In genomic region chr6:90098025-90098474, GRCh38 we compare ENCODE assay signal across 8 cellular contexts.
DNase-seq lines count a peak whose midpoint lies in the region; ATAC-seq and TF ChIP-seq lines count a peak whose summit lies in the region.

No MANE protein-coding gene starts in this region.

- peaks cover 1% of the 10 kb centered on the region for H3K4me1 ChIP-seq in PC-9 (replicated peaks; ENCODE audit: insufficient read depth)

- no peaks in the 10 kb centered on the region for H4K20me1 ChIP-seq in PC-9 (ENCODE audit: insufficient read depth)

- POLR2A ChIA-PET in PC-9 (lab: Charles Lee; ENCODE audit: unreplicated experiment): interaction anchor here (0.7 kb wide), 1 partner anchor 648 kb away, joined by 3 read pairs; no protein-coding TSS in a partner anchor

- H2AFZ ChIP-seq in PC-9: no peak overlapping the region

- H3K4me3 Mint-ChIP-seq in osteocyte (ENCODE audit: unreplicated experiment): no peak overlapping the region

- H3K4me3 ChIP-seq in PC-9: no peak overlapping the region

- DNase-seq in EL (peak; percentile 89), PC-9 (no peak), fibroblast of gingiva (ENCODE audit: low read depth) (peak; percentile 96), osteocyte (ENCODE audit: extremely low spot score, unreplicated experiment) (no peak), NCI-H2029 (lab: John Stamatoyannopoulos, UW) (no peak), NCI-H1092 treated with DMSO at 0.1 percent for 48 hours (lab: John Stamatoyannopoulos, UW) (no peak)

- peaks cover 21% of the 10 kb centered on the region for H3K27me3 Mint-ChIP-seq in osteocyte (ENCODE audit: unreplicated experiment)

- CTCF ChIA-PET in PC-9 (lab: Charles Lee): no interaction called here

- H3K27me3 ChIP-seq in PC-9 (ENCODE audit: insufficient read depth, low read depth): no peaks in the 10 kb centered on the region

- H3K36me3 Mint-ChIP-seq in osteocyte (ENCODE audit: unreplicated experiment): no peaks in the 10 kb centered on the region

- ATAC-seq in HG03439 (IDR thresholded peaks at IDR 0.05; ENCODE audit: unreplicated experiment) (no peak), GM21447 (IDR thresholded peaks at IDR 0.05; ENCODE audit: unreplicated experiment) (no peak)

- TF ChIP-seq CTCF in PC-9 (conservative IDR thresholded peaks at IDR 0.05): peak; percentile 32; the same call in 1 of the 2 replicates
- TF ChIP-seq CTCF in osteocyte (IDR thresholded peaks at IDR 0.05): peak; percentile 54

- H3K4me1 Mint-ChIP-seq in osteocyte (ENCODE audit: unreplicated experiment): no peaks in the 10 kb centered on the region

- H3K9me2 ChIP-seq in PC-9 (ENCODE audit: insufficient read depth): no peaks in the 10 kb centered on the region

- no peaks in the 10 kb centered on the region for H3K9me3 ChIP-seq in PC-9 (ENCODE audit: insufficient read depth, low read depth)

- peaks cover 6% of the 10 kb centered on the region for H3K9me3 Mint-ChIP-seq in osteocyte (ENCODE audit: unreplicated experiment)

- H3K27ac Mint-ChIP-seq in osteocyte (ENCODE audit: unreplicated experiment): no peak overlapping the region

- intact Hi-C loops in PC-9 (cut with micrococcal nuclease; ENCODE audit: unreplicated experiment): loop anchor here (10.0 kb wide), 3 partner anchors 123 to 377 kb away; partner anchors contain the start of gene BACH2

- no peak overlapping the region for H3K4me2 ChIP-seq in PC-9

- H3K27ac ChIP-seq in PC-9: no peak overlapping the region

- H3K36me3 ChIP-seq in PC-9 (ENCODE audit: low read depth): no peaks in the 10 kb centered on the region

- no TSS peak for BruUV-seq in PC-9 (replicated peaks; lab: Mats Ljungman, UMichigan)

- H3F3A ChIP-seq in PC-9 (ENCODE audit: insufficient read depth, low read depth): no peaks in the 10 kb centered on the region

- no peaks in the 10 kb centered on the region for H3K79me2 ChIP-seq in PC-9 (ENCODE audit: low read depth)

Comparison
In these comparisons a context has a peak if more than half of its experiments do, and no peak if none do; other contexts are left out.
1. DNase-seq: peak in EL (single experiment) and fibroblast of gingiva (single experiment); none in PC-9 (0 of 2), osteocyte (single experiment), NCI-H2029 (single experiment) and NCI-H1092 treated with DMSO at 0.1 percent for 48 hours (single experiment).